ENCODE assay signal across 13 cellular contexts in genomic region chr6:149331043-149331807, GRCh38. TPM values are rescaled to one million over a fixed set of nuclear protein-coding genes. Genes with fewer than 3 reads are reported as not detected.
DNase-seq lines count a peak whose midpoint lies in the region; ATAC-seq, FAIRE-seq and TF ChIP-seq lines count a peak whose summit lies in the region.
"Had no signal": no experiment of that assay in that cellular context is flagged by ENCODE, and none has a peak within 500 bp of the region (broad histone marks: within the 10 kb centered on the region; RNA-seq: fewer than 3 reads in every experiment).

No MANE protein-coding gene starts in this region.

- no peak for TF ChIP-seq POLR2A in GM12878 (IDR thresholded peaks at IDR 0.05; ENCODE audit: low read depth, low read length)

- no TSS peak for BruUV-seq in GM12878 (replicated peaks; lab: Mats Ljungman, UMichigan)

- no peaks in the 10 kb centered on the region for H3K27me3 Mint-ChIP-seq in T-helper 1 cell treated with Interleukin-12 subunit alpha and Interleukin-12 subunit beta and Interleukin-4 antibody, amounts not matched to agents 30 μg/mL and 1 μg/mL, for 36 hours (ENCODE audit: low read depth)
- H3K27me3 Mint-ChIP-seq in nephron progenitor cell (ENCODE audit: low read depth, poor library complexity), result no peaks in the 10 kb centered on the region

- H3K27ac ChIP-seq in GM12878 (ENCODE audit: control insufficient read depth, insufficient read depth), result no peak overlapping the region
- no peak overlapping the region for H3K27ac ChIP-seq in tibial artery
- H3K27ac ChIP-seq: left ventricle myocardium inferior had no signal

- CTCF ChIA-PET in GM12878 (lab: Yijun Ruan, JAX), result interaction anchor here (0.7 to 7.7 kb wide), 3 partner anchors 7 to 101 kb away, joined by 3 to 56 read pairs (median 18); no protein-coding TSS in a partner anchor

- H3K4me2 ChIP-seq in GM12878 (ENCODE audit: control insufficient read depth, insufficient read depth), result peak overlapping the region; percentile 31; the same call in 1 of the 2 replicates

- no peaks in the 10 kb centered on the region for H3K9me3 Mint-ChIP-seq in T-helper 1 cell treated with Interleukin-12 subunit alpha and Interleukin-12 subunit beta and Interleukin-4 antibody, amounts not matched to agents 30 μg/mL and 1 μg/mL, for 36 hours
- H3K9me3 Mint-ChIP-seq in nephron progenitor cell, result no peaks in the 10 kb centered on the region

- no peak for TF ChIP-seq RAD21 in GM12878 (IDR thresholded peaks at IDR 0.05; ENCODE audit: insufficient read depth, low read depth, low read length)

- H2AFZ ChIP-seq in GM12878 (ENCODE audit: control insufficient read depth, low read depth, low read length), result no peak overlapping the region

- TF ChIP-seq EP300 in GM12878 (IDR thresholded peaks at IDR 0.05; ENCODE audit: borderline replicate concordance in 1 of 2, control insufficient read depth in 1 of 2, low read depth in 2 of 2, low read length in 2 of 2), result no peak

- no peak for FAIRE-seq in GM12878 (lab: Jason Lieb, UNC)
- FAIRE-seq: colon had no signal

- ATAC-seq in GM12878 (no peak), GM21360 (IDR thresholded peaks at IDR 0.05; ENCODE audit: unreplicated experiment) (no peak), GM21390 (IDR thresholded peaks at IDR 0.05; ENCODE audit: unreplicated experiment) (no peak)

- H3K4me3 ChIP-seq in GM12878 (no peak overlapping the region), tibial artery (no peak overlapping the region)
- H3K4me3 ChIP-seq: left ventricle myocardium inferior had no signal

- H3K4me3 Mint-ChIP-seq in T-helper 1 cell treated with Interleukin-12 subunit alpha and Interleukin-12 subunit beta and Interleukin-4 antibody, amounts not matched to agents 30 μg/mL and 1 μg/mL, for 36 hours, result peak overlapping the region; percentile 72
- no peak overlapping the region for H3K4me3 Mint-ChIP-seq in nephron progenitor cell

- peaks cover 19% of the 10 kb centered on the region for H3K36me3 Mint-ChIP-seq in T-helper 1 cell treated with Interleukin-12 subunit alpha and Interleukin-12 subunit beta and Interleukin-4 antibody, amounts not matched to agents 30 μg/mL and 1 μg/mL, for 36 hours (ENCODE audit: low read depth)
- peaks cover 8% of the 10 kb centered on the region for H3K36me3 Mint-ChIP-seq in nephron progenitor cell (ENCODE audit: low read depth)

- H3K36me3 ChIP-seq in GM12878 (ENCODE audit: control insufficient read depth in 2 of 2, insufficient read depth in 2 of 2, low read length in 1 of 2) (peaks cover 0 to 4% of the 10 kb centered on the region in 2 experiments; a peak in 1 of 4 replicates), tibial artery (no peaks in the 10 kb centered on the region)
- H3K36me3 ChIP-seq: left ventricle myocardium inferior had no signal

- peaks cover 11% of the 10 kb centered on the region for H4K20me1 ChIP-seq in GM12878 (ENCODE audit: control insufficient read depth, insufficient read depth)

- DNase-seq in T-helper 1 cell, result no peak
- DNase-seq in OCI-M1 (lab: John Stamatoyannopoulos, UW), result peak; percentile 64
- no peak for DNase-seq in GM12878 (ENCODE audit: low read depth, low spot score)
- DNase-seq in nephron progenitor cell, result no peak
- DNase-seq in tibial artery, result no peak
- DNase-seq: left ventricle myocardium inferior; NCI-H1436 treated with DMSO at 0.1 percent for 48 hours; NCI-H774; stimulated activated naive CD4-positive, alpha-beta T cell treated with Interleukin-2 at 50 U/mL for 16 hours had no signal

- WGBS in GM12878 (ENCODE audit: insufficient coverage, insufficient replicate concordance, low lambda C conversion rate, missing lambda C conversion rate), result 36% methylated on average over 2 of the region's 2 CpGs

- RAD21 ChIA-PET in GM12878 (lab: Charles Lee; ENCODE audit: unreplicated experiment), result interaction anchor here (0.8 to 6.5 kb wide), 6 partner anchors 9 to 298 kb away, joined by 3 to 74 read pairs (median 4); no protein-coding TSS in a partner anchor

- H3K4me1 Mint-ChIP-seq in T-helper 1 cell treated with Interleukin-12 subunit alpha and Interleukin-12 subunit beta and Interleukin-4 antibody, amounts not matched to agents 30 μg/mL and 1 μg/mL, for 36 hours (ENCODE audit: low read depth), result peaks cover 75% of the 10 kb centered on the region
- peaks cover 43% of the 10 kb centered on the region for H3K4me1 Mint-ChIP-seq in nephron progenitor cell

- no peaks in the 10 kb centered on the region for H3K27me3 ChIP-seq in GM12878 (replicated peaks in 1 of 2; ENCODE audit: control insufficient read depth in 2 of 2, insufficient read depth in 2 of 2, low read length in 1 of 2)
- no peaks in the 10 kb centered on the region for H3K27me3 ChIP-seq in tibial artery

- peak overlapping the region; percentile 65 for H3K27ac Mint-ChIP-seq in T-helper 1 cell treated with Interleukin-12 subunit alpha and Interleukin-12 subunit beta and Interleukin-4 antibody, amounts not matched to agents 30 μg/mL and 1 μg/mL, for 36 hours
- H3K27ac Mint-ChIP-seq in nephron progenitor cell, result peak overlapping the region; percentile 2

- TF ChIP-seq CTCF in GM12878 (IDR thresholded peaks at IDR 0.05 in 2 of 3, conservative IDR thresholded peaks at IDR 0.05 in 1 of 3; ENCODE audit: control insufficient read depth in 2 of 3, extremely low read depth in 1 of 3, insufficient read depth in 1 of 3, low read depth in 3 of 3, low read length in 3 of 3) (no peak), nephron progenitor cell (IDR thresholded peaks at IDR 0.05) (no peak), tibial artery (IDR thresholded peaks at IDR 0.05) (no peak)

- SMC1A ChIA-PET in GM12878 (lab: Charles Lee; ENCODE audit: uncharacterized antibody, unreplicated experiment), result interaction anchor here (0.7 to 15.8 kb wide), 7 partner anchors 8 to 303 kb away, joined by 3 to 199 read pairs (median 3); no protein-coding TSS in a partner anchor

- H3K9me3 ChIP-seq in GM12878 (replicated peaks; ENCODE audit: control insufficient read depth, insufficient read depth, low read length) (no peaks in the 10 kb centered on the region), tibial artery (no peaks in the 10 kb centered on the region)
- H3K9me3 ChIP-seq: left ventricle myocardium inferior had no signal

- intact Hi-C loops in GM12878 (cut with micrococcal nuclease; ENCODE audit: unreplicated experiment), result no loop called here
- intact Hi-C loops in tibial artery (cut with DNase I; ENCODE audit: low total_unique reads), result no loop called here

- POLR2A ChIA-PET in GM12878 (lab: Charles Lee), result interaction anchor here (2.8 kb wide), 1 partner anchor 9 kb away, joined by 9 read pairs; no protein-coding TSS in a partner anchor

- in situ Hi-C loops in GM12878 (cut with MboI), result loop anchor here (5.0 kb wide), 1 partner anchor 299 kb away; no protein-coding TSS in a partner anchor

- H3K79me2 ChIP-seq in GM12878 (ENCODE audit: control insufficient read depth, insufficient read depth, low read length), result peaks cover 98% of the 10 kb centered on the region

- H3K9ac ChIP-seq in GM12878 (ENCODE audit: control insufficient read depth, insufficient read depth, low read length), result no peak overlapping the region

- H3K4me1 ChIP-seq in GM12878 (ENCODE audit: control insufficient read depth, insufficient read depth, low read length), result peaks cover 39% of the 10 kb centered on the region
- H3K4me1 ChIP-seq in tibial artery, result peaks cover 8 to 78% (median 22%) of the 10 kb centered on the region in 4 donors

TF ChIP-seq in GM12878, 131 proteins besides CTCF, POLR2A, EP300 and RAD21 (continues in another document):
- no peak for TF ChIP-seq FOS (IDR thresholded peaks at IDR 0.05; ENCODE audit: borderline replicate concordance, extremely low read depth, insufficient read length)
- no peak for TF ChIP-seq KLF5 (IDR thresholded peaks at IDR 0.05; ENCODE audit: partially characterized antibody)
- no peak for TF ChIP-seq E2F4 (IDR thresholded peaks at IDR 0.05; ENCODE audit: low read depth, low read length)
- no peak for TF ChIP-seq ZNF274 (IDR thresholded peaks at IDR 0.05; ENCODE audit: insufficient read depth, insufficient read length)

RNA-seq across cellular contexts. Expression of gene TAB2, which starts 13.7 kb away (rescaled TPM):
- 134 and 148 TPM in 2 replicates for total RNA-seq in GM12878 (2013; cell fraction: nucleolus; rRNA removed)
- total RNA-seq in GM12878 (2014; rRNA removed), result 21.5 and 25.1 TPM in 2 replicates
- total RNA-seq in GM12878 (2014; rRNA removed; fragmentation: Illumina TruSeq; extraction: Trizol), result 34.2 and 35.1 TPM in 2 replicates
- total RNA-seq in GM12878 (2021), result 38.1 and 38.4 TPM in 2 replicates
- 15.4 TPM for polyA plus RNA-seq in GM12878 (2011; ENCODE audit: low read depth)
- polyA plus RNA-seq in GM12878 (2011; rRNA removed), result 66.3 and 75.5 TPM in 2 replicates
- 29.4 and 47.6 TPM in 2 replicates for polyA plus RNA-seq in GM12878 (2011; cell fraction: cytosol; rRNA removed)
- polyA plus RNA-seq in GM12878 (2011; cell fraction: nucleus; rRNA removed), result 31.6 and 44.6 TPM in 2 replicates
- 19.0 and 26.7 TPM in 2 replicates for polyA plus RNA-seq in GM12878 (2012)
- polyA plus RNA-seq in GM12878 (2014; fragmentation: Illumina TruSeq; extraction: Trizol), result 48.6 and 68.8 TPM in 2 replicates
- polyA plus RNA-seq in GM12878 (2014; fragmentation: Nextera tagmentation; extraction: Ambion mirVana), result 10 to 100 TPM; 12.5 to 13.7 TPM
- 23.1 and 24.5 TPM in 2 replicates for polyA plus RNA-seq in GM12878 (2014; rRNA removed)
- 10 to 100 TPM in 1 of 2 experiments, 1 to 10 TPM in 1; 8.9 to 10.5 TPM for polyA plus RNA-seq in GM12878 (2016; fragmentation: Nextera tagmentation; extraction: Ambion mirVana)
- 97.6 and 138 TPM in 2 replicates for polyA minus RNA-seq in GM12878 (2011; rRNA and poly(A)+ RNA removed)
- 27.3 and 28.2 TPM in 2 replicates for polyA minus RNA-seq in GM12878 (2011; cell fraction: cytosol; rRNA and poly(A)+ RNA removed)
- 59.6 and 89.6 TPM in 2 replicates for polyA minus RNA-seq in GM12878 (2011; cell fraction: nucleus; rRNA and poly(A)+ RNA removed)
